6 cellular contexts compared by ENCODE assay signal in the genomic region with DNA sequence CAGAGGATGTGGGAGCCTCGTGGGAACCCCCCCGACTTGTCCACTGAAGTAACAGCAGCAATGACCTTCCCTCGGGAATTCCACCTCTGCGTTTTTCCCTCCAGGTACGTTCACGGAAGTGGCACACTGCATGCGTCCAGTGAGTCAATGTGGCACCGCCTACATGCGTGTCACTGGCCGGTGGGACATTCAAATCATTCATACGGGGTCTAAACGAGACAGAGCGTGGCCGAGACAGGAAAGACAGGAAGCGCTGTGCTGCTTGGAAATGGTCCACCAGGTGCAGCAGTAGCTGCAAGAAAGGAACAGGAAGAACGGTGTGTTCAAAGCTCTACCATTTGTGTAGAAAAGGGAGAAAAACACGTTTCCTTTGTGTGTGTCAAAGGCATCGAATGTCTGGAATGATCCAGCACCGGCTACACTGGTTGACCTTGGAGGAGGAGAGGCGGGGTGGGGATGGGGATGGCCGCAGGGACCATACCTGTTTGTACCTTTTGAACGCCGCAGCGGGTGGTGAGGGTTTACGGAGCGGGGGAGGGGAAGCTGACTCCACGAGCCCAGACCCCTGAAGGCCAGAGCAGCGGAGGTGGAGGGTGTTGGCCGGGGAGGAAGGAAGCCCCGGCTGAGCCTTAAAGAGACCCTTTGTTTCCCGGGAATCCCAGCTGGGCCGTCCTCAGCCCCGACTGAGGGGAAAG.
A peak's percentile ranks its signal among the peaks of the same experiment; 100 is the strongest.
DNase-seq lines count a peak whose midpoint lies in the region; ATAC-seq and TF ChIP-seq lines count a peak whose summit lies in the region.

No MANE protein-coding gene starts in this region.

- peak overlapping the region; percentile 53 for H2AFZ ChIP-seq in parathyroid adenoma

- H3K9ac ChIP-seq in parathyroid adenoma: no peak overlapping the region

- ATAC-seq in HG02642 (IDR thresholded peaks at IDR 0.05; ENCODE audit: poor library complexity, unreplicated experiment): no peak

- no peaks in the 10 kb centered on the region for H3K9me3 ChIP-seq in parathyroid adenoma (ENCODE audit: control insufficient read depth, low read length)

- peak overlapping the region; percentile 83 for H3K4me3 ChIP-seq in parathyroid adenoma (ENCODE audit: low read depth, low read length)

- DNase-seq in NCI-H510A treated with DMSO at 0.1 percent for 48 hours (lab: John Stamatoyannopoulos, UW): peak; percentile 29
- no peak for DNase-seq in NCI-H510A (lab: John Stamatoyannopoulos, UW)
- DNase-seq in GM03348 (ENCODE audit: low spot score): no peak

- H3K27ac ChIP-seq in cingulate gyrus (ENCODE audit: low read depth, low read length) (peak overlapping the region; percentile 49), parathyroid adenoma (peak overlapping the region; percentile 71)

- no peaks in the 10 kb centered on the region for H3K27me3 ChIP-seq in parathyroid adenoma (ENCODE audit: control insufficient read depth, insufficient read depth, low read length)

- H3K4me2 ChIP-seq in parathyroid adenoma (ENCODE audit: low read length): peak overlapping the region; percentile 77

- no peaks in the 10 kb centered on the region for H3K36me3 ChIP-seq in parathyroid adenoma (ENCODE audit: control insufficient read depth, insufficient read depth, low read length)

- no peak for TF ChIP-seq CTCF in parathyroid adenoma (IDR thresholded peaks at IDR 0.05)

- peaks cover 18% of the 10 kb centered on the region for H3K4me1 ChIP-seq in parathyroid adenoma

- H3K79me2 ChIP-seq in parathyroid adenoma: peaks cover 5% of the 10 kb centered on the region
